In genomic region chr10:102392306-102392705, GRCh38 we compare ENCODE assay signal across 19 cellular contexts. TPM values are rescaled to one million over a fixed set of nuclear protein-coding genes. Genes with fewer than 3 reads are reported as not detected.
DNase-seq lines count a peak whose midpoint lies in the region; ATAC-seq and TF ChIP-seq lines count a peak whose summit lies in the region.
"Had no signal": no experiment of that assay in that cellular context is flagged by ENCODE, and none has a peak within 500 bp of the region (broad histone marks: within the 10 kb centered on the region; RNA-seq: fewer than 3 reads in every experiment).

No MANE protein-coding gene starts in this region.

- H3K4me1 Mint-ChIP-seq in activated T-cell treated with anti-CD3 and anti-CD28 coated beads, Interleukin-2, amount 50 U/mL, for 4 hours (ENCODE audit: low read depth): peaks cover 20% of the 10 kb centered on the region
- H3K4me1 Mint-ChIP-seq in activated T-cell treated with anti-CD3 and anti-CD28 coated beads, Interleukin-2, amount 50 U/mL, for 24 hours (ENCODE audit: low read depth): peaks cover 31% of the 10 kb centered on the region
- peaks cover 13 to 45% (median 22%) of the 10 kb centered on the region in 4 donors for H3K4me1 Mint-ChIP-seq in CD4-positive, alpha-beta memory T cell
- H3K4me1 Mint-ChIP-seq in glutamatergic neuron (ENCODE audit: low read depth, unreplicated experiment): peaks cover 14% of the 10 kb centered on the region
- peaks cover 29% of the 10 kb centered on the region for H3K4me1 Mint-ChIP-seq in neural crest cell

- H3K4me3 ChIP-seq in CD4-positive, alpha-beta memory T cell (ENCODE audit: low read length in 2 of 2): no peak overlapping the region
- H3K4me3 ChIP-seq: GM23248 had no signal

- POLR2A ChIA-PET in CD4-positive, alpha-beta memory T cell (lab: Charles Lee; ENCODE audit: partially characterized antibody): interaction anchor here (1.5 kb wide), 1 partner anchor 80 kb away, joined by 4 read pairs; no protein-coding TSS in a partner anchor

- DNase-seq in activated T-cell treated with anti-CD3 and anti-CD28 coated beads, Interleukin-2, amount 50 U/mL, for 4 hours: no peak
- no peak for DNase-seq in activated T-cell treated with anti-CD3 and anti-CD28 coated beads, Interleukin-2, amount 50 U/mL, for 24 hours
- DNase-seq in CD4-positive, alpha-beta memory T cell: no peak
- no peak for DNase-seq in glutamatergic neuron
- DNase-seq in neural crest cell (ENCODE audit: low read depth, low spot score): no peak
- DNase-seq in DMS153 (lab: John Stamatoyannopoulos, UW): no peak
- DNase-seq in cerebellum (ENCODE audit: low spot score): no peak
- no peak for DNase-seq in activated gamma-delta T cell (lab: John Stamatoyannopoulos, UW)
- DNase-seq: Calu3, GM23248, KBM-7, NCI-H1436, NCI-H2029, NCI-H2171, NCI-H446, NCI-H69, SHP77 had no signal

- no peak for TF ChIP-seq CTCF in glutamatergic neuron (IDR thresholded peaks at IDR 0.05; ENCODE audit: partially characterized antibody, unreplicated experiment)
- TF ChIP-seq CTCF in neural crest cell (conservative IDR thresholded peaks at IDR 0.05): no peak

- CTCF ChIA-PET in CD4-positive, alpha-beta memory T cell (lab: Charles Lee; ENCODE audit: partially characterized antibody): interaction anchor here (0.6 to 10.3 kb wide), 7 partner anchors 10 to 553 kb away, joined by 3 to 88 read pairs (median 26); partner anchors contain the start of genes C10orf95 and FBXL15

- no peak overlapping the region for H3K27ac Mint-ChIP-seq in activated T-cell treated with anti-CD3 and anti-CD28 coated beads, Interleukin-2, amount 50 U/mL, for 24 hours
- peak overlapping the region in 5 of 7 donors; percentile 9 to 100 (median 65) for H3K27ac Mint-ChIP-seq in CD4-positive, alpha-beta memory T cell
- H3K27ac Mint-ChIP-seq in glutamatergic neuron (ENCODE audit: unreplicated experiment) (peak overlapping the region; percentile 66), neural crest cell (ENCODE audit: unreplicated experiment) (no peak overlapping the region)

- no peak overlapping the region for H3K27ac ChIP-seq in CD4-positive, alpha-beta memory T cell (ENCODE audit: low read depth, low read length)
- H3K27ac ChIP-seq: C4-2B, GM23248, HL-60 had no signal

- H3K9me3 ChIP-seq in CD4-positive, alpha-beta memory T cell (ENCODE audit: control insufficient read depth in 1 of 2, low read length in 2 of 2): no peaks in the 10 kb centered on the region

- peaks cover 10% of the 10 kb centered on the region for H3K36me3 Mint-ChIP-seq in activated T-cell treated with anti-CD3 and anti-CD28 coated beads, Interleukin-2, amount 50 U/mL, for 4 hours (ENCODE audit: insufficient read depth)
- peaks cover 29% of the 10 kb centered on the region for H3K36me3 Mint-ChIP-seq in activated T-cell treated with anti-CD3 and anti-CD28 coated beads, Interleukin-2, amount 50 U/mL, for 24 hours (ENCODE audit: low read depth)
- peaks cover 0 to 26% of the 10 kb centered on the region in 2 donors for H3K36me3 Mint-ChIP-seq in CD4-positive, alpha-beta memory T cell
- H3K36me3 Mint-ChIP-seq in glutamatergic neuron (ENCODE audit: unreplicated experiment) (no peaks in the 10 kb centered on the region), neural crest cell (ENCODE audit: low read depth) (no peaks in the 10 kb centered on the region)

- no peaks in the 10 kb centered on the region for H3K9me3 Mint-ChIP-seq in activated T-cell treated with anti-CD3 and anti-CD28 coated beads, Interleukin-2, amount 50 U/mL, for 4 hours
- H3K9me3 Mint-ChIP-seq in activated T-cell treated with anti-CD3 and anti-CD28 coated beads, Interleukin-2, amount 50 U/mL, for 24 hours: no peaks in the 10 kb centered on the region
- no peaks in the 10 kb centered on the region for H3K9me3 Mint-ChIP-seq in CD4-positive, alpha-beta memory T cell
- H3K9me3 Mint-ChIP-seq in glutamatergic neuron (ENCODE audit: unreplicated experiment): no peaks in the 10 kb centered on the region
- no peaks in the 10 kb centered on the region for H3K9me3 Mint-ChIP-seq in neural crest cell

- H3K4me1 ChIP-seq in CD4-positive, alpha-beta memory T cell (ENCODE audit: insufficient read depth, low read length): peaks cover 24% of the 10 kb centered on the region

- no peak for ATAC-seq in activated T-cell treated with anti-CD3 and anti-CD28 coated beads, Interleukin-2, amount 50 U/mL, for 4 hours

- H3K4me3 Mint-ChIP-seq in activated T-cell treated with anti-CD3 and anti-CD28 coated beads, Interleukin-2, amount 50 U/mL, for 4 hours: peak overlapping the region; percentile 26
- no peak overlapping the region for H3K4me3 Mint-ChIP-seq in activated T-cell treated with anti-CD3 and anti-CD28 coated beads, Interleukin-2, amount 50 U/mL, for 24 hours
- H3K4me3 Mint-ChIP-seq in CD4-positive, alpha-beta memory T cell: peak overlapping the region in 1 of 8 donors; percentile 69
- peak overlapping the region; percentile 71 for H3K4me3 Mint-ChIP-seq in glutamatergic neuron (ENCODE audit: unreplicated experiment)
- H3K4me3 Mint-ChIP-seq in neural crest cell: peak overlapping the region; percentile 75

- peaks cover 6% of the 10 kb centered on the region for H3K36me3 ChIP-seq in CD4-positive, alpha-beta memory T cell (ENCODE audit: insufficient read depth, low read length)

- intact Hi-C loops in CD4-positive, alpha-beta memory T cell (cut with micrococcal nuclease): no loop called here

- no peaks in the 10 kb centered on the region for H3K27me3 Mint-ChIP-seq in activated T-cell treated with anti-CD3 and anti-CD28 coated beads, Interleukin-2, amount 50 U/mL, for 4 hours (ENCODE audit: low read depth)
- no peaks in the 10 kb centered on the region for H3K27me3 Mint-ChIP-seq in activated T-cell treated with anti-CD3 and anti-CD28 coated beads, Interleukin-2, amount 50 U/mL, for 24 hours
- H3K27me3 Mint-ChIP-seq in CD4-positive, alpha-beta memory T cell: no peaks in the 10 kb centered on the region
- H3K27me3 Mint-ChIP-seq in glutamatergic neuron (ENCODE audit: unreplicated experiment) (peaks cover 7% of the 10 kb centered on the region), neural crest cell (ENCODE audit: low read depth) (peaks cover 36% of the 10 kb centered on the region)

- no peaks in the 10 kb centered on the region for H3K27me3 ChIP-seq in CD4-positive, alpha-beta memory T cell (ENCODE audit: insufficient read depth, low read length)

RNA-seq across cellular contexts. Expression of gene NFKB2, which starts 3.2 kb away (rescaled TPM):
- 100 to 1,000 TPM; 300 to 365 (median 302) TPM for total RNA-seq in activated T-cell treated with anti-CD3 and anti-CD28 coated beads, Interleukin-2, amount 50 U/mL, for 4 hours
- total RNA-seq in CD4-positive, alpha-beta memory T cell: 100 to 1,000 TPM; 146 to 147 TPM
- 10 to 100 TPM in 1 of 2 donors, 1 to 10 TPM in 1; 6.6 to 25.2 TPM for polyA plus RNA-seq in CD4-positive, alpha-beta memory T cell
- total RNA-seq in glutamatergic neuron (ENCODE audit: unreplicated experiment) (7.5 TPM), neural crest cell (22.9 and 26.1 TPM in 2 replicates), cerebellum (3.5 TPM)

RNA-seq across cellular contexts. Expression of gene PSD, which starts 26.3 kb away (rescaled TPM):
- 1 to 10 TPM; 2.3 to 4.6 (median 3.7) TPM for total RNA-seq in activated T-cell treated with anti-CD3 and anti-CD28 coated beads, Interleukin-2, amount 50 U/mL, for 4 hours
- 1 to 10 TPM; 4.9 to 5.4 TPM for total RNA-seq in CD4-positive, alpha-beta memory T cell
- 1 to 10 TPM; 2.1 to 2.7 TPM for polyA plus RNA-seq in CD4-positive, alpha-beta memory T cell
- total RNA-seq in glutamatergic neuron (ENCODE audit: unreplicated experiment): 88.5 TPM
- 36.1 and 37.4 TPM in 2 replicates for total RNA-seq in neural crest cell
- 38.8 TPM for total RNA-seq in cerebellum

RNA-seq across cellular contexts. Expression of gene FBXL15, which starts 28.3 kb away (rescaled TPM):
- 10 to 100 TPM; 16.5 to 17.7 (median 16.6) TPM for total RNA-seq in activated T-cell treated with anti-CD3 and anti-CD28 coated beads, Interleukin-2, amount 50 U/mL, for 4 hours
- 10 to 100 TPM; 21.1 to 24.1 TPM for total RNA-seq in CD4-positive, alpha-beta memory T cell
- 10 to 100 TPM; 27.5 to 44.5 TPM for polyA plus RNA-seq in CD4-positive, alpha-beta memory T cell
- total RNA-seq in glutamatergic neuron (ENCODE audit: unreplicated experiment) (23.4 TPM), neural crest cell (24.8 and 25.6 TPM in 2 replicates), cerebellum (6.2 TPM)

RNA-seq across cellular contexts. Expression of gene CUEDC2, which starts 40.1 kb away (rescaled TPM):
- total RNA-seq in activated T-cell treated with anti-CD3 and anti-CD28 coated beads, Interleukin-2, amount 50 U/mL, for 4 hours: 10 to 100 TPM; 44.3 to 50.6 (median 45.3) TPM
- 10 to 100 TPM; 27.2 to 30.8 TPM for total RNA-seq in CD4-positive, alpha-beta memory T cell
- polyA plus RNA-seq in CD4-positive, alpha-beta memory T cell: 10 to 100 TPM; 52.0 to 57.5 TPM
- total RNA-seq in glutamatergic neuron (ENCODE audit: unreplicated experiment) (104 TPM), neural crest cell (118 and 121 TPM in 2 replicates), cerebellum (28.3 TPM)

RNA-seq across cellular contexts. Expression of gene C10orf95, which starts 59.0 kb away (rescaled TPM):
- total RNA-seq in activated T-cell treated with anti-CD3 and anti-CD28 coated beads, Interleukin-2, amount 50 U/mL, for 4 hours: under 1 TPM; 0.27 to 0.96 (median 0.45) TPM
- 1 to 10 TPM in 1 of 2 experiments, under 1 TPM in 1; 0.89 to 1.6 TPM for total RNA-seq in CD4-positive, alpha-beta memory T cell
- under 1 TPM; 0.41 to 0.42 TPM for polyA plus RNA-seq in CD4-positive, alpha-beta memory T cell
- not detected for total RNA-seq in glutamatergic neuron (ENCODE audit: unreplicated experiment)
- 0.21 and 0.27 TPM in 2 replicates for total RNA-seq in neural crest cell
- not detected for total RNA-seq in cerebellum
- total RNA-seq: GM23248 had no signal
- polyA plus RNA-seq: GM23248 had no signal

Comparison
In these comparisons a context has a peak if more than half of its experiments do, and no peak if none do; other contexts are left out.
1. H3K27ac Mint-ChIP-seq: peak in CD4-positive, alpha-beta memory T cell (5 of 7) and glutamatergic neuron (single experiment); none in activated T-cell treated with anti-CD3 and anti-CD28 coated beads, Interleukin-2, amount 50 U/mL, for 24 hours (single experiment) and neural crest cell (single experiment).